Comparison of ENCODE assay signal across 8 cellular contexts in the genomic region with DNA sequence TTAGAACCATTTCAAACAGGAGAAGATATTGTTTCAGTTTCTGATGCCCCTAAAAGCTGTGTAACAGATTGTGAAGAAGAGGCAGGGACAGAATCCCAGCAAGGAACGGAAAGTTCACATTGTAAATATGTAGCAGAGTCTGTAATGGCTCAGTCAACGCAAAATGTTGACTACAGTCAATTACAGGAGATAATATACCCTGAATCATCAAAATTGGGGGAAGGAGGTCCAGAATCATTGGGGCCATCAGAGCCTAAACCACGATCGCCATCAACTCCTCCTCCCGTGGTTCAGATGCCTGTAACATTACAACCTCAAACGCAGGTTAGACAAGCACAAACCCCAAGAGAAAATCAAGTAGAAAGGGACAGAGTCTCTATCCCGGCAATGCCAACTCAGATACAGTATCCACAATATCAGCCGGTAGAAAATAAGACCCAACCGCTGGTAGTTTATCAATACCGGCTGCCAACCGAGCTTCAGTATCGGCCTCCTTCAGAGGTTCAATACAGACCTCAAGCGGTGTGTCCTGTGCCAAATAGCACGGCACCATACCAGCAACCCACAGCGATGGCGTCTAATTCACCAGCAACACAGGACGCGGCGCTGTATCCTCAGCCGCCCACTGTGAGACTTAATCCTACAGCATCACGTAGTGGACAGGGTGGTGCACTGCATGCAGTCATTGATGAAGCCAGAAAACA. TPM values are rescaled to one million over a fixed set of nuclear protein-coding genes. Genes with fewer than 3 reads are reported as not detected.
DNase-seq lines count a peak whose midpoint lies in the region; ATAC-seq and TF ChIP-seq lines count a peak whose summit lies in the region.

No MANE protein-coding gene starts in this region.

- no peak overlapping the region for H3K27ac ChIP-seq in coronary artery
- no peak overlapping the region for H3K27ac ChIP-seq in lower lobe of right lung

- no peaks in the 10 kb centered on the region for H3K27me3 ChIP-seq in lower lobe of right lung (ENCODE audit: low read depth)

- peak; percentile 85 for ATAC-seq in HG03108 (IDR thresholded peaks at IDR 0.05; ENCODE audit: unreplicated experiment)
- peak; percentile 96 to 98 for ATAC-seq in lower lobe of right lung
- ATAC-seq in GM21717 (IDR thresholded peaks at IDR 0.05; ENCODE audit: unreplicated experiment) = no peak

- H3K4me3 ChIP-seq in coronary artery (peak overlapping the region; percentile 53), lower lobe of right lung (no peak overlapping the region)

- TF ChIP-seq CTCF in coronary artery (IDR thresholded peaks at IDR 0.05) (peak; percentile 75), lower lobe of right lung (IDR thresholded peaks at IDR 0.05) (peak; percentile 84)

- H3K27me3 Mint-ChIP-seq in activated CD4-positive, alpha-beta T cell treated with anti-CD3 and anti-CD28 coated beads, Interleukin-2, amount 10 ng/mL, durations not matched to agents 24 days and 14 days = peaks cover 13% of the 10 kb centered on the region

- H3K27ac Mint-ChIP-seq in activated CD4-positive, alpha-beta T cell treated with anti-CD3 and anti-CD28 coated beads, Interleukin-2, amount 10 ng/mL, durations not matched to agents 24 days and 14 days = no peak overlapping the region

- peak; percentile 74 for DNase-seq in EH (ENCODE audit: low read depth)
- DNase-seq in NCI-H510A (lab: John Stamatoyannopoulos, UW) = peak; percentile 39
- peak; percentile 92 for DNase-seq in activated CD4-positive, alpha-beta T cell treated with anti-CD3 and anti-CD28 coated beads, Interleukin-2, amount 10 ng/mL, durations not matched to agents 24 days and 14 days
- DNase-seq in coronary artery (ENCODE audit: low spot score) = no peak
- peak; percentile 81 for DNase-seq in lower lobe of right lung
- peak; percentile 33 to 50 (median 44) for DNase-seq in stimulated activated CD4-positive, alpha-beta T cell treated with anti-CD3 and anti-CD28 coated beads, TNF-alpha, amount 100 ng/mL, for 1 hour (ENCODE audit: low read depth in 3 of 3, low spot score in 1 of 3)

- intact Hi-C loops in activated CD4-positive, alpha-beta T cell treated with anti-CD3 and anti-CD28 coated beads, Interleukin-2, amount 10 ng/mL, durations not matched to agents 24 days and 14 days (cut with micrococcal nuclease) = no loop called here
- intact Hi-C loops in lower lobe of right lung (cut with DNase I) = no loop called here

- H3K4me1 Mint-ChIP-seq in activated CD4-positive, alpha-beta T cell treated with anti-CD3 and anti-CD28 coated beads, Interleukin-2, amount 10 ng/mL, durations not matched to agents 24 days and 14 days = peaks cover 8% of the 10 kb centered on the region

- peak overlapping the region; percentile 55 for H3K4me3 Mint-ChIP-seq in activated CD4-positive, alpha-beta T cell treated with anti-CD3 and anti-CD28 coated beads, Interleukin-2, amount 10 ng/mL, durations not matched to agents 24 days and 14 days

- no peaks in the 10 kb centered on the region for H3K9me3 Mint-ChIP-seq in activated CD4-positive, alpha-beta T cell treated with anti-CD3 and anti-CD28 coated beads, Interleukin-2, amount 10 ng/mL, durations not matched to agents 24 days and 14 days

- peaks cover 17% of the 10 kb centered on the region for H3K4me1 ChIP-seq in lower lobe of right lung

- no peaks in the 10 kb centered on the region for H3K9me3 ChIP-seq in lower lobe of right lung

- H3K36me3 Mint-ChIP-seq in activated CD4-positive, alpha-beta T cell treated with anti-CD3 and anti-CD28 coated beads, Interleukin-2, amount 10 ng/mL, durations not matched to agents 24 days and 14 days (ENCODE audit: low read depth) = no peaks in the 10 kb centered on the region

- H3K36me3 ChIP-seq in lower lobe of right lung = no peaks in the 10 kb centered on the region

RNA-seq across cellular contexts. Expression of a gene that starts 40.8 kb away (rescaled TPM):
- total RNA-seq in activated CD4-positive, alpha-beta T cell treated with anti-CD3 and anti-CD28 coated beads, Interleukin-2, amount 10 ng/mL, durations not matched to agents 24 days and 14 days = not detected in 2 replicates
- total RNA-seq in lower lobe of right lung = not detected
